ENCODE assay signal across 19 cellular contexts in genomic region chr19:29380581-29380980, GRCh38.
DNase-seq lines count a peak whose midpoint lies in the region; ATAC-seq and TF ChIP-seq lines count a peak whose summit lies in the region.
"Had no signal": no experiment of that assay in that cellular context is flagged by ENCODE, and none has a peak within 500 bp of the region (broad histone marks: within the 10 kb centered on the region; RNA-seq: fewer than 3 reads in every experiment).

No MANE protein-coding gene starts in this region.

- peaks cover 0 to 18% (median 0%) of the 10 kb centered on the region in 3 donors for H3K27me3 ChIP-seq in stomach

- TF ChIP-seq EP300 in stomach (IDR thresholded peaks at IDR 0.05), result no peak

- no peaks in the 10 kb centered on the region for H3K9me3 ChIP-seq in stomach

- DNase-seq in 8988T, result peak; percentile 8
- DNase-seq in coronary artery (ENCODE audit: low spot score), result peak; percentile 69
- DNase-seq in mesenteric fat pad (ENCODE audit: low spot score), result peak; percentile 51
- peak; percentile 10 for DNase-seq in stomach
- DNase-seq: DND-41, GOT3, Kasumi-1, NCI-H1105, NCI-H1694, NCI-H2107, NCI-H2227 treated with DMSO at 0.1 percent for 48 hours, NCI-H524, Right ventricle myocardium superior had no signal

- no peak overlapping the region for H3K27ac ChIP-seq in coronary artery
- no peak overlapping the region for H3K27ac ChIP-seq in stomach
- H3K27ac ChIP-seq: C4-2B had no signal

- intact Hi-C loops in stomach (cut with DNase I; ENCODE audit: low total_unique reads), result no loop called here

- WGBS in stomach, 5 donors, result 68 to 85% (median 73%) methylated on average over 5 of the region's 5 CpGs

- TF ChIP-seq POLR2A in stomach (IDR thresholded peaks at IDR 0.05), result no peak

- no peaks in the 10 kb centered on the region for H3K36me3 ChIP-seq in stomach

- no peaks in the 10 kb centered on the region for H3K4me1 ChIP-seq in stomach

- ATAC-seq in SK-N-SH treated with all-trans-retinoic acid at 6 μM for 48 hours, result no peak
- no peak for ATAC-seq in HG02588 (IDR thresholded peaks at IDR 0.05; ENCODE audit: unreplicated experiment)
- ATAC-seq in HG03571 (IDR thresholded peaks at IDR 0.05; ENCODE audit: unreplicated experiment), result no peak
- ATAC-seq in HG03439 (IDR thresholded peaks at IDR 0.05; ENCODE audit: unreplicated experiment), result no peak
- ATAC-seq: GM12878 had no signal

- TF ChIP-seq CTCF in coronary artery (IDR thresholded peaks at IDR 0.05) (no peak), stomach (IDR thresholded peaks at IDR 0.05) (no peak)

- no peak overlapping the region for H3K4me3 ChIP-seq in coronary artery
- no peak overlapping the region for H3K4me3 ChIP-seq in stomach
- H3K4me3 ChIP-seq: GM12878 had no signal

TF ChIP-seq in SK-N-SH treated with all-trans-retinoic acid at 6 μM for 48 hours, 23 proteins besides CTCF, POLR2A, EP300 and RAD21:
- TF ChIP-seq ZFP30 (CRISPR knock-in tag; IDR thresholded peaks at IDR 0.05) (no peak), ESRRG (CRISPR knock-in tag; IDR thresholded peaks at IDR 0.05) (no peak), BACH2 (CRISPR knock-in tag; IDR thresholded peaks at IDR 0.05; ENCODE audit: borderline replicate concordance) (no peak), TOX (CRISPR knock-in tag; IDR thresholded peaks at IDR 0.05; ENCODE audit: borderline replicate concordance) (no peak), SNAI2 (CRISPR knock-in tag; IDR thresholded peaks at IDR 0.05) (no peak), POU6F1 (CRISPR knock-in tag; IDR thresholded peaks at IDR 0.05; ENCODE audit: borderline replicate concordance, low read depth) (no peak)

Comparison
In these comparisons a context has a peak if more than half of its experiments do, and no peak if none do; other contexts are left out.
1. DNase-seq: peak in every context shown above with its lines; median percentile 69 in coronary artery; 51 in mesenteric fat pad; 10 in stomach; 8 in 8988T.